Comparison of ENCODE assay signal across 11 cellular contexts in the genomic region with DNA sequence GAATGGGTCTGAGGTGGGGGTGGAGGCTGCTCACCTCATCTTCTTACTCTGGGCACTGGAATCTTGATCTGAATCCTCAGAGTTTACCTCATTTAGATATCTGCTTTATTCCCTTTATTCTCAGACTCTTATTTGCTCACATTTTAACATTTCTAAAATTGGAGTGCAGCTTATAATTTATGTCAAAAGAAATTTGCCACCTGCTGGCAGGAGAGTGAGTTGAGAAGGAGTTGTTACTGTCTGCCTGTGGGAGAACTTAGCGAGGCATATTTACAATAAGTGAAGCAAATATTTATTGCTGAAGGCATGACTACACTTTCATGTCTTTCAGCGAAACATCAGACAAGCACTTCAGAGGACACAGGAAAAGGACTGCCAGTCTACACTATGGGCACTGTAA. TPM values are rescaled to one million over a fixed set of nuclear protein-coding genes. Genes with fewer than 3 reads are reported as not detected.
DNase-seq lines count a peak whose midpoint lies in the region; ATAC-seq and TF ChIP-seq lines count a peak whose summit lies in the region.
"Had no signal": no experiment of that assay in that cellular context is flagged by ENCODE, and none has a peak within 500 bp of the region (broad histone marks: within the 10 kb centered on the region; RNA-seq: fewer than 3 reads in every experiment).

No MANE protein-coding gene starts in this region.

- no peak for TF ChIP-seq POLR2A in gastroesophageal sphincter (IDR thresholded peaks at IDR 0.05)

- H3K9me3 ChIP-seq in A673 (ENCODE audit: low read depth, low read length, poor library complexity, severe bottlenecking) (no peaks in the 10 kb centered on the region), gastroesophageal sphincter (no peaks in the 10 kb centered on the region), WERI-Rb-1 (ENCODE audit: severe bottlenecking) (no peaks in the 10 kb centered on the region)

- POLR2A ChIA-PET in A673 (lab: Charles Lee; ENCODE audit: low non-redundant PET), result interaction anchor here (0.7 kb wide), 1 partner anchor 102 kb away, joined by 3 read pairs; no protein-coding TSS in a partner anchor

- no TSS peak for BruUV-seq in A673 (replicated peaks; lab: Mats Ljungman, UMichigan)

- peak; percentile 55 for TF ChIP-seq CTCF in A673 (conservative IDR thresholded peaks at IDR 0.05; ENCODE audit: low read depth, low read length)
- peak; percentile 25 for TF ChIP-seq CTCF in GM12865 (IDR thresholded peaks at IDR 0.05; ENCODE audit: insufficient read depth, low read depth, low read length, missing control alignments)
- peak; percentile 31 to 57 (median 46) for TF ChIP-seq CTCF in gastroesophageal sphincter (IDR thresholded peaks at IDR 0.05)
- TF ChIP-seq CTCF in CD14-positive monocyte (IDR thresholded peaks at IDR 0.05), result no peak
- TF ChIP-seq CTCF in WERI-Rb-1 (IDR thresholded peaks at IDR 0.05; ENCODE audit: low read depth, low read length), result no peak

- CTCF ChIA-PET in A673 (lab: Charles Lee), result interaction anchor here (0.6 to 0.7 kb wide), 2 partner anchors 38 to 196 kb away, joined by 3 read pairs; no protein-coding TSS in a partner anchor

- H3K4me1 ChIP-seq in A673 (ENCODE audit: insufficient read depth, low read length, poor library complexity, severe bottlenecking), result peaks cover 19% of the 10 kb centered on the region
- peaks cover 0 to 21% (median 0%) of the 10 kb centered on the region in 3 donors for H3K4me1 ChIP-seq in gastroesophageal sphincter

- TF ChIP-seq EP300 in gastroesophageal sphincter (IDR thresholded peaks at IDR 0.05), result no peak

- H3K4me1 Mint-ChIP-seq in CD14-positive monocyte, result no peaks in the 10 kb centered on the region

- H3K4me3 ChIP-seq in A673 (ENCODE audit: low read depth, low read length, poor library complexity, severe bottlenecking) (no peak overlapping the region), GM12865 (ENCODE audit: low read depth, low read length) (no peak overlapping the region), gastroesophageal sphincter (no peak overlapping the region), WERI-Rb-1 (ENCODE audit: low read depth, low read length) (no peak overlapping the region)

- intact Hi-C loops in A673 (cut with micrococcal nuclease; ENCODE audit: unreplicated experiment) (loop anchor here (5.0 kb wide), 1 partner anchor 259 kb away; no protein-coding TSS in a partner anchor), CD14-positive monocyte (cut with micrococcal nuclease) (no loop called here)

- DNase-seq in A673 (ENCODE audit: low spot score) (peak; percentile 39), GM12865 (ENCODE audit: low read depth) (peak; percentile 25), SK-MEL-5 (ENCODE audit: low read depth, low spot score) (peak; percentile 44), CD14-positive monocyte (ENCODE audit: low spot score) (no peak), AML-193 (lab: John Stamatoyannopoulos, UW) (no peak), islet precursor cell (no peak), WERI-Rb-1 (no peak)
- DNase-seq: activated T-cell treated with anti-CD3 and anti-CD28 coated beads, Interleukin-2, amount 50 U/mL, for 48 hours had no signal

- WGBS in gastroesophageal sphincter (ENCODE audit: low coverage in 1 of 2), 2 donors, result 26 to 44% methylated on average over 2 of the region's 2 CpGs

- H3K4me3 Mint-ChIP-seq in CD14-positive monocyte, result no peak overlapping the region
- H3K4me3 Mint-ChIP-seq: dendritic cell treated with granulocyte-macrophage colony-stimulating factor and Interleukin-4, amounts not matched to agents 40 ng/mL and 50 ng/mL, for 4 days had no signal

- no peak overlapping the region for H3K27ac ChIP-seq in A673 (ENCODE audit: low read depth, low read length, poor library complexity, severe bottlenecking)
- no peak overlapping the region for H3K27ac ChIP-seq in gastroesophageal sphincter
- no peak overlapping the region for H3K27ac ChIP-seq in WERI-Rb-1

- peaks cover 5 to 12% (median 8%) of the 10 kb centered on the region in 3 donors for H3K27me3 Mint-ChIP-seq in CD14-positive monocyte (ENCODE audit: low read depth in 3 of 3)

- H3K36me3 ChIP-seq in A673 (ENCODE audit: insufficient read depth, low read length, poor library complexity, severe bottlenecking), result no peaks in the 10 kb centered on the region
- no peaks in the 10 kb centered on the region for H3K36me3 ChIP-seq in gastroesophageal sphincter
- H3K36me3 ChIP-seq in WERI-Rb-1, result no peaks in the 10 kb centered on the region

- in situ Hi-C loops in SK-MEL-5 (cut with HindIII; ENCODE audit: low pct_unique_long_range_greater_than_20kb, low sequenced_read_pairs), result no loop called here

- no peaks in the 10 kb centered on the region for H3K36me3 Mint-ChIP-seq in CD14-positive monocyte

- no peak overlapping the region for H3K27ac Mint-ChIP-seq in CD14-positive monocyte
- H3K27ac Mint-ChIP-seq: dendritic cell treated with granulocyte-macrophage colony-stimulating factor and Interleukin-4, amounts not matched to agents 40 ng/mL and 50 ng/mL, for 4 days had no signal

- H3K9me3 Mint-ChIP-seq in CD14-positive monocyte, result no peaks in the 10 kb centered on the region
- H3K9me3 Mint-ChIP-seq: dendritic cell treated with granulocyte-macrophage colony-stimulating factor and Interleukin-4, amounts not matched to agents 40 ng/mL and 50 ng/mL, for 4 days had no signal

- ATAC-seq in gastroesophageal sphincter, result no peak

- H3K27me3 ChIP-seq in A673 (replicated peaks; ENCODE audit: insufficient read depth, low read depth, low read length, poor library complexity) (no peaks in the 10 kb centered on the region), gastroesophageal sphincter (no peaks in the 10 kb centered on the region), WERI-Rb-1 (ENCODE audit: insufficient read depth, low read depth, severe bottlenecking) (no peaks in the 10 kb centered on the region)

RNA-seq across cellular contexts. Expression of gene KIAA2012, which starts 16.4 kb away (rescaled TPM):
- total RNA-seq in A673 (2021) (0.13 TPM in 1 of 2 replicates, not detected in the other), gastroesophageal sphincter (not detected)
- not detected in 2 replicates for total RNA-seq in SK-MEL-5 (2014; rRNA removed; shearing (Covaris generic))
- polyA plus RNA-seq in SK-MEL-5 (2015; cell fraction: cytosol; rRNA removed), result not detected in 2 replicates
- not detected in 2 replicates for polyA plus RNA-seq in SK-MEL-5 (2015; cell fraction: nucleus; rRNA removed)
- not detected for polyA plus RNA-seq in CD14-positive monocyte
- total RNA-seq: Daoy had no signal

RNA-seq across cellular contexts. Expression of gene FZD7, which starts 23.0 kb away (rescaled TPM):
- total RNA-seq in A673 (2021), result 14.1 and 15.1 TPM in 2 replicates
- total RNA-seq in SK-MEL-5 (2014; rRNA removed; shearing (Covaris generic)), result 12.7 and 13.2 TPM in 2 replicates
- polyA plus RNA-seq in SK-MEL-5 (2015; cell fraction: cytosol; rRNA removed), result 12.8 and 17.7 TPM in 2 replicates
- polyA plus RNA-seq in SK-MEL-5 (2015; cell fraction: nucleus; rRNA removed), result 5.6 and 7.5 TPM in 2 replicates
- 10 to 100 TPM; 15.9 to 55.4 (median 39.0) TPM for total RNA-seq in gastroesophageal sphincter
- polyA plus RNA-seq in CD14-positive monocyte, result under 1 TPM in 1 of 2 donors, not detected in 1; 0.05 TPM

Comparison
In these comparisons a context has a peak if more than half of its experiments do, and no peak if none do; other contexts are left out.
1. DNase-seq: peak in A673 (single experiment), GM12865 (single experiment) and SK-MEL-5 (single experiment); none in CD14-positive monocyte (single experiment), AML-193 (0 of 2), islet precursor cell (single experiment) and WERI-Rb-1 (single experiment).
2. CTCF ChIP-seq: peak in A673 (single experiment), GM12865 (single experiment) and gastroesophageal sphincter (4 of 4); none in CD14-positive monocyte (single experiment) and WERI-Rb-1 (single experiment).